ENCODE assay signal across 9 cellular contexts in the genomic region with DNA sequence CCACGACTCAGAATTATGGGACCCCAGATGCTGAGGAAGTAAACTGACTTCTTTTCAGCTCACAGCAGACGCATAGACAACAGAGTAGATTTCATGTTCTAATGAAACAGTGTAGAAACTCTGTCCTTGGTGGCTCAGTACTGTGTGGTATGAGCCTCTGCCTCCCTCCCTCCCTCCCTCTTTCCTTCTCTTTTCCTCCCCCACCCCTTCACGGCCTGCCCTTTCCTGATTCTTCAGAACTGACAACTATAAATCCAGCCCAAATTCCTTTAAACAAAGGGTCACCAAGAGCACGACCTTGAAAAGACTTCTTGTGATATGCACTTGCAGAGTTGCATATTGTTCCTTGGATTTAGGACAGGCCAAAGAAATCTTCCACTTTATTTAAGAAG.
DNase-seq lines count a peak whose midpoint lies in the region; ATAC-seq, FAIRE-seq and TF ChIP-seq lines count a peak whose summit lies in the region.
"Had no signal": no experiment of that assay in that cellular context is flagged by ENCODE, and none has a peak within 500 bp of the region (broad histone marks: within the 10 kb centered on the region; RNA-seq: fewer than 3 reads in every experiment).

No MANE protein-coding gene starts in this region.

- H2AFZ ChIP-seq in OCI-LY3 (ENCODE audit: low read depth, low read length): no peak overlapping the region

- H3K36me3 ChIP-seq in OCI-LY3 (replicated peaks; ENCODE audit: low read depth, low read length) (peaks cover 2% of the 10 kb centered on the region), pancreas (no peaks in the 10 kb centered on the region)

- peak overlapping the region; percentile 95 for H3K27ac ChIP-seq in OCI-LY3 (ENCODE audit: low read length)
- H3K27ac ChIP-seq in pancreas: peak overlapping the region; percentile 57 to 77 (median 74)
- H3K27ac ChIP-seq: epithelial cell of prostate had no signal

- FAIRE-seq in pancreas (lab: Jason Lieb, UNC): no peak

- TF ChIP-seq CTCF in OCI-LY3 (IDR thresholded peaks at IDR 0.05; ENCODE audit: low read depth, low read length) (no peak), pancreas (IDR thresholded peaks at IDR 0.05) (no peak)

- peak; percentile 28 for ATAC-seq in Right ventricle myocardium superior (ENCODE audit: poor library complexity)
- peak in 3 of 4 donors; percentile 6 to 28 (median 16) for ATAC-seq in pancreas
- ATAC-seq in GM18907 (IDR thresholded peaks at IDR 0.05; ENCODE audit: unreplicated experiment): no peak

- intact Hi-C loops in Right ventricle myocardium superior (cut with DNase I) (no loop called here), pancreas (cut with DNase I) (no loop called here)

- H3K4me2 ChIP-seq in OCI-LY3 (ENCODE audit: low read length): peak overlapping the region; percentile 94

- H3K4me1 ChIP-seq in OCI-LY3 (ENCODE audit: low read length): peaks cover 66% of the 10 kb centered on the region
- peaks cover 7 to 54% (median 17%) of the 10 kb centered on the region in 3 donors for H3K4me1 ChIP-seq in pancreas

- no peaks in the 10 kb centered on the region for H3K9me3 ChIP-seq in OCI-LY3 (ENCODE audit: insufficient read depth, low read length)
- no peaks in the 10 kb centered on the region for H3K9me3 ChIP-seq in pancreas

- peaks cover 66% of the 10 kb centered on the region for H3K79me2 ChIP-seq in OCI-LY3 (ENCODE audit: low read length)

- H3K27me3 ChIP-seq in OCI-LY3 (ENCODE audit: low read depth, low read length) (no peaks in the 10 kb centered on the region), pancreas (no peaks in the 10 kb centered on the region)

- H4K20me1 ChIP-seq in OCI-LY3 (ENCODE audit: insufficient read depth, low read length): no peaks in the 10 kb centered on the region

- DNase-seq in EH (ENCODE audit: low read depth) (peak; percentile 22), Right ventricle myocardium superior (no peak), pancreas (no peak), NCI-H2029 treated with DMSO at 0.1 percent for 48 hours (lab: John Stamatoyannopoulos, UW) (no peak), KG1 (lab: John Stamatoyannopoulos, UW) (no peak), SIG-M5 treated with dmso at 0.1 percent for 504 hours (lab: John Stamatoyannopoulos, UW; ENCODE audit: unreplicated experiment) (no peak)

- peak overlapping the region; percentile 89 for H3K9ac ChIP-seq in OCI-LY3 (ENCODE audit: low read length)

- H3K4me3 ChIP-seq in OCI-LY3 (ENCODE audit: low read length) (peak overlapping the region; percentile 72), pancreas (no peak overlapping the region)

- 14 to 24% methylated on average over 4 of the region's 4 CpGs for WGBS in pancreas, 2 donors
